26 cellular contexts compared by ENCODE assay signal in the genomic region with DNA sequence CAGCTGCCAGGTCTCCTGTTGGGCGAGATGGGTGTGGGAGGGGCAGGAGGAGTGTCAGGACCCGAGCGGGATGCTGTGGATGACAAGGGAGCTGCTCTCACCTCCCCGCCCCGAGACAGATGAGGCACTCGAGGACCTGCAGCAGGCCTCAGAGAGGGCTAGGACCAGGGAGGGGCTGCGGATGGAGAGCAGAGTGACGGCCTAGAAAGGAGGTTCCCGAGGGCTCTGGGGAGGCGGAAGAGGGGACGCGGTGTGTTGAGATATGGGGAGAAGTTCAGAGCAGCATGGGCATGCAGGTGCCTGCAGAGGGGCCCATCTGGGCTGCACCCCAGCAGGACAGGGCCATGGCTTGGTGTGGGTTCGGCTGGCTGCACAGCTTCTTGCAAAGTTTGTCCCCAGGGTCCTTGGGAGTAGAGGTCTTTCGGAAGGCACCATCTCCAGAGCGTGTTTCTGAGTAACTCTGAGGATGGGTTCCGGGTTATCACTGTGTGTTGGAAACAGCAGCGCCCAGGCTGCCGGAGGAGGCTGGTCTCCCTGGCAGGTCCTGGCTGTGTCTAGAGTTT.
"Had no signal": no experiment of that assay in that cellular context is flagged by ENCODE, and none has a peak within 500 bp of the region (broad histone marks: within the 10 kb centered on the region; RNA-seq: fewer than 3 reads in every experiment).

No MANE protein-coding gene starts in this region.

- H3K4me1 ChIP-seq: left lung, lower lobe of right lung, right atrium auricular region, right lobe of liver, tibial nerve, vagina had no signal

- H3K9me3 ChIP-seq: left lung, lower lobe of right lung, neutrophil, ovary, right atrium auricular region, right lobe of liver, vagina had no signal

- H3K36me3 ChIP-seq: left lung, lower lobe of right lung, neutrophil, ovary, right atrium auricular region, right lobe of liver, tibial nerve, vagina had no signal

- DNase-seq: hypothalamus; immature natural killer cell; kidney; left colon; left lung; lower lobe of right lung; mammary epithelial cell; mesenchymal stem cell; naive thymus-derived CD8-positive, alpha-beta T cell; occipital lobe; ovary; right lobe of liver; stimulated activated CD4-positive, alpha-beta T cell treated with anti-CD3 and anti-CD28 coated beads, Interleukin-1b, Interleukin-23, amount 100 ng/mL, for 48 hours; stimulated activated CD4-positive, alpha-beta T cell treated with anti-CD3 and anti-CD28 coated beads, Interleukin-2, amount 100 ng/mL, for 48 hours; stimulated activated CD4-positive, alpha-beta T cell treated with anti-CD3 and anti-CD28 coated beads, Interleukin-4, amount 100 ng/mL, for 4 hours; stimulated activated CD8-positive, alpha-beta memory T cell treated with anti-CD3 and anti-CD28 coated beads, Interleukin-4, amount 100 ng/mL, for 48 hours; stimulated activated naive CD4-positive, alpha-beta T cell treated with Interleukin-2 at 50 U/mL for 16 hours; stimulated activated naive CD8-positive, alpha-beta T cell treated with anti-CD3 and anti-CD28 coated beads, Interleukin-15, amount 100 ng/mL, for 72 hours; substantia nigra had no signal

- FAIRE-seq: islet of Langerhans, kidney had no signal

- H3K4me2 ChIP-seq: smooth muscle cell had no signal

- H3K27me3 ChIP-seq: neutrophil, ovary, right atrium auricular region, right lobe of liver, tibial nerve, vagina had no signal

- ATAC-seq: left colon; left lung; naive thymus-derived CD8-positive, alpha-beta T cell; stimulated activated memory B cell treated with anti-CD40 and anti-IgM and Interleukin-4, amounts not matched to agents 10 μg/mL and 1 μg/mL and 100 μg/mL, for 72 hours; stimulated activated naive CD8-positive, alpha-beta T cell treated with anti-CD3 and anti-CD28 coated beads, Interleukin-15, amount 100 ng/mL, for 72 hours had no signal

- H3K4me3 ChIP-seq: left lung, lower lobe of right lung, ovary, right atrium auricular region, right lobe of liver, smooth muscle cell, tibial nerve, vagina had no signal

- H3K27ac ChIP-seq: left lung, lower lobe of right lung, neutrophil, ovary, right atrium auricular region, right lobe of liver, tibial nerve, vagina had no signal
